ENCODE assay signal across 31 cellular contexts in the genomic region with DNA sequence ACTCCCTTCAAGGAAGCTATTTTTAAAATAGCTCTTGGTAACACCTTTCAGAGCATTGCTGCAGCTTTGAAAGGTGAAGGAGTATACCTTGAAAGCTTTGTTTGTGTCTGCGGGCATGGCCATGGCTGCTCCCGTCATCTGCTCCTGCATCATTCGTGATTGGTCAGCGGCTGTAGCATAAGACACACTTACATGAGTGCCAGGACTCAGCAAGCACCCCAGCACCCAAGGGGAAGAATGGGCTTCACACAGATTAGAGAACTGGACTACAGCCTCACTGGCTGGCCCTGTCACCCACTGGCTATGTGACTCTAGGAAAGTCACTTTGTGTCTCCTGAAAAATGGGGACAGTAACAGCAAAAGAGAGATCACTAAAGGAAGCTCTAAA. TPM values are rescaled to one million over a fixed set of nuclear protein-coding genes. Genes with fewer than 3 reads are reported as not detected.
A peak's percentile ranks its signal among the peaks of the same experiment; 100 is the strongest.
DNase-seq lines count a peak whose midpoint lies in the region; ATAC-seq and TF ChIP-seq lines count a peak whose summit lies in the region.
"Had no signal": no experiment of that assay in that cellular context is flagged by ENCODE, and none has a peak within 500 bp of the region (broad histone marks: within the 10 kb centered on the region; RNA-seq: fewer than 3 reads in every experiment).

No MANE protein-coding gene starts in this region.

- H2BK15ac ChIP-seq in mesenchymal stem cell (ENCODE audit: low read depth, poor library complexity, severe bottlenecking): no peak overlapping the region

- H3K4ac ChIP-seq in mesenchymal stem cell (ENCODE audit: low read depth in 1 of 2, low read length in 2 of 2): no peak overlapping the region

- DNase-seq in activated T-cell treated with anti-CD3 and anti-CD28 coated beads, Interleukin-2, amount 50 U/mL, for 24 hours: no peak
- no peak for DNase-seq in activated T-cell treated with anti-CD3 and anti-CD28 coated beads, Interleukin-2, amount 50 U/mL, for 72 hours
- no peak for DNase-seq in adipocyte (ENCODE audit: low read depth)
- DNase-seq in mesenchymal stem cell: no peak
- no peak for DNase-seq in natural killer cell treated with Interleukin-12 subunit alpha and Interleukin-12 subunit beta and Interleukin-15 and Interleukin-18, amount 100 ng/mL, for 72 hours (ENCODE audit: low spot score)
- DNase-seq in cerebellum (ENCODE audit: low spot score): no peak
- DNase-seq in left ventricle myocardium inferior: no peak
- no peak for DNase-seq in NOMO-1 treated with DMSO at 0.1 percent for 48 hours (lab: John Stamatoyannopoulos, UW; ENCODE audit: unreplicated experiment)
- DNase-seq: activated CD4-positive, alpha-beta T cell treated with anti-CD3 and anti-CD28 coated beads, Interleukin-2, amount 50 U/mL, for 4 hours; activated naive CD4-positive, alpha-beta T cell treated with anti-CD3 and anti-CD28 coated beads, Interleukin-2, amount 10 ng/mL, durations not matched to agents 7 days and 5 days; AML-193; CD4-positive, alpha-beta T cell; DND-41; dorsolateral prefrontal cortex; GF-D8; GOT3; immature natural killer cell; NCI-H1105; NCI-H187; NCI-H2171; NCI-H510A; sigmoid colon; SK-N-SH; stimulated activated CD4-positive, alpha-beta T cell treated with anti-CD3 and anti-CD28 coated beads, Interleukin-4, amount 100 ng/mL, for 1 hour; tibial artery had no signal

- no peak overlapping the region for H2BK120ac ChIP-seq in mesenchymal stem cell (ENCODE audit: low read depth, low read length)

- no peak for ATAC-seq in activated T-cell treated with anti-CD3 and anti-CD28 coated beads, Interleukin-2, amount 50 U/mL, for 72 hours (replicated peaks in 1 of 2)
- ATAC-seq in natural killer cell treated with Interleukin-12 subunit alpha and Interleukin-12 subunit beta and Interleukin-15 and Interleukin-18, amount 100 ng/mL, for 72 hours: no peak
- ATAC-seq: activated CD4-positive, CD25-positive, alpha-beta regulatory T cell treated with anti-CD3 and anti-CD28 coated beads, Interleukin-2, amount 50 U/mL, for 24 hours; K562 had no signal

- H3K9me3 ChIP-seq in adipocyte (ENCODE audit: control insufficient read depth, low read length) (no peaks in the 10 kb centered on the region), mesenchymal stem cell (ENCODE audit: control insufficient read depth, low read length) (no peaks in the 10 kb centered on the region), left ventricle myocardium inferior (replicated peaks) (no peaks in the 10 kb centered on the region)
- H3K9me3 ChIP-seq: sigmoid colon, SK-N-SH, tibial artery had no signal

- H3K9ac ChIP-seq in adipocyte (ENCODE audit: low read length): peak overlapping the region; percentile 50
- H3K9ac ChIP-seq in mesenchymal stem cell (ENCODE audit: low read length): peak overlapping the region; percentile 70
- H3K9ac ChIP-seq: SK-N-SH had no signal

- no peaks in the 10 kb centered on the region for H3K27me3 Mint-ChIP-seq in activated T-cell treated with anti-CD3 and anti-CD28 coated beads, Interleukin-2, amount 50 U/mL, for 24 hours
- H3K27me3 Mint-ChIP-seq in activated T-cell treated with anti-CD3 and anti-CD28 coated beads, Interleukin-2, amount 50 U/mL, for 72 hours (ENCODE audit: low read depth): no peaks in the 10 kb centered on the region
- no peaks in the 10 kb centered on the region for H3K27me3 Mint-ChIP-seq in natural killer cell treated with Interleukin-12 subunit alpha and Interleukin-12 subunit beta and Interleukin-15 and Interleukin-18, amount 100 ng/mL, for 72 hours
- H3K27me3 Mint-ChIP-seq: activated naive CD4-positive, alpha-beta T cell treated with anti-CD3 and anti-CD28 coated beads, Interleukin-2, amount 10 ng/mL, durations not matched to agents 7 days and 5 days; brain; CD4-positive, alpha-beta T cell; progenitor cell of endocrine pancreas had no signal

- no peak overlapping the region for H2AFZ ChIP-seq in mesenchymal stem cell (ENCODE audit: low read depth, low read length)

- no peak overlapping the region for H2BK5ac ChIP-seq in mesenchymal stem cell (ENCODE audit: low read depth, low read length, poor library complexity, severe bottlenecking)

- no peak overlapping the region for H3K4me2 ChIP-seq in mesenchymal stem cell (ENCODE audit: low read length, poor library complexity, severe bottlenecking)
- H3K4me2 ChIP-seq: SK-N-SH had no signal

- H3K9me3 Mint-ChIP-seq in activated T-cell treated with anti-CD3 and anti-CD28 coated beads, Interleukin-2, amount 50 U/mL, for 24 hours: no peaks in the 10 kb centered on the region
- H3K9me3 Mint-ChIP-seq in activated T-cell treated with anti-CD3 and anti-CD28 coated beads, Interleukin-2, amount 50 U/mL, for 72 hours: no peaks in the 10 kb centered on the region
- H3K9me3 Mint-ChIP-seq in natural killer cell treated with Interleukin-12 subunit alpha and Interleukin-12 subunit beta and Interleukin-15 and Interleukin-18, amount 100 ng/mL, for 72 hours: no peaks in the 10 kb centered on the region
- H3K9me3 Mint-ChIP-seq: activated naive CD4-positive, alpha-beta T cell treated with anti-CD3 and anti-CD28 coated beads, Interleukin-2, amount 10 ng/mL, durations not matched to agents 7 days and 5 days; activated T-helper 1 cell treated with anti-CD3 and anti-CD28 coated beads, Interleukin-12 subunit alpha, Interleukin-12 subunit beta, Interleukin-2, Interleukin-4 antibody, amounts not matched to agents 30 ng/mL and 10 ng/mL and 1 ng/mL, durations not matched to agents 14 hours and 24 hours and 36 hours; brain; CD4-positive, alpha-beta T cell; immature natural killer cell; T-helper 1 cell treated with Interleukin-12 subunit alpha and Interleukin-12 subunit beta and Interleukin-4 antibody, amounts not matched to agents 30 μg/mL and 1 μg/mL, for 36 hours had no signal

- H3K4me3 Mint-ChIP-seq in activated T-cell treated with anti-CD3 and anti-CD28 coated beads, Interleukin-2, amount 50 U/mL, for 24 hours: no peak overlapping the region
- no peak overlapping the region for H3K4me3 Mint-ChIP-seq in activated T-cell treated with anti-CD3 and anti-CD28 coated beads, Interleukin-2, amount 50 U/mL, for 72 hours
- no peak overlapping the region for H3K4me3 Mint-ChIP-seq in natural killer cell treated with Interleukin-12 subunit alpha and Interleukin-12 subunit beta and Interleukin-15 and Interleukin-18, amount 100 ng/mL, for 72 hours
- H3K4me3 Mint-ChIP-seq: activated naive CD4-positive, alpha-beta T cell treated with anti-CD3 and anti-CD28 coated beads, Interleukin-2, amount 10 ng/mL, durations not matched to agents 7 days and 5 days; activated T-helper 1 cell treated with anti-CD3 and anti-CD28 coated beads, Interleukin-12 subunit alpha, Interleukin-12 subunit beta, Interleukin-2, Interleukin-4 antibody, amounts not matched to agents 30 ng/mL and 10 ng/mL and 1 ng/mL, durations not matched to agents 14 hours and 24 hours and 36 hours; brain; CD4-positive, alpha-beta T cell; immature natural killer cell; T-helper 1 cell treated with Interleukin-12 subunit alpha and Interleukin-12 subunit beta and Interleukin-4 antibody, amounts not matched to agents 30 μg/mL and 1 μg/mL, for 36 hours had no signal

- H3K4me1 ChIP-seq in adipocyte (ENCODE audit: control insufficient read depth, insufficient read depth, low read length) (peaks cover 24% of the 10 kb centered on the region), mesenchymal stem cell (ENCODE audit: control insufficient read depth, insufficient read depth, low read depth, low read length) (no peaks in the 10 kb centered on the region), left ventricle myocardium inferior (peaks cover 7% of the 10 kb centered on the region)
- H3K4me1 ChIP-seq: tibial artery had no signal

- peaks cover 82% of the 10 kb centered on the region for H3K36me3 Mint-ChIP-seq in activated T-cell treated with anti-CD3 and anti-CD28 coated beads, Interleukin-2, amount 50 U/mL, for 24 hours (ENCODE audit: low read depth)
- H3K36me3 Mint-ChIP-seq in activated T-cell treated with anti-CD3 and anti-CD28 coated beads, Interleukin-2, amount 50 U/mL, for 72 hours (ENCODE audit: insufficient read depth in 2 of 2): peaks cover 9 to 30% of the 10 kb centered on the region in 2 donors
- H3K36me3 Mint-ChIP-seq in natural killer cell treated with Interleukin-12 subunit alpha and Interleukin-12 subunit beta and Interleukin-15 and Interleukin-18, amount 100 ng/mL, for 72 hours: peaks cover 35% of the 10 kb centered on the region

- TF ChIP-seq CTCF in left ventricle myocardium inferior (IDR thresholded peaks at IDR 0.05; ENCODE audit: borderline replicate concordance): no peak

- H2BK12ac ChIP-seq in mesenchymal stem cell (ENCODE audit: low read length in 2 of 2): no peak overlapping the region

- H3K4me3 ChIP-seq in adipocyte (ENCODE audit: low read length) (no peak overlapping the region), mesenchymal stem cell (ENCODE audit: insufficient read depth in 1 of 2, low read depth in 1 of 2, low read length in 2 of 2) (peak overlapping the region in 1 of 2 experiments; percentile 18), left ventricle myocardium inferior (no peak overlapping the region)
- H3K4me3 ChIP-seq: dorsolateral prefrontal cortex, K562, sigmoid colon, tibial artery had no signal

- no peak overlapping the region for H3K14ac ChIP-seq in mesenchymal stem cell (ENCODE audit: low read length in 2 of 2)

- H3K27ac Mint-ChIP-seq in activated T-cell treated with anti-CD3 and anti-CD28 coated beads, Interleukin-2, amount 50 U/mL, for 24 hours: peak overlapping the region; percentile 22
- H3K27ac Mint-ChIP-seq in activated T-cell treated with anti-CD3 and anti-CD28 coated beads, Interleukin-2, amount 50 U/mL, for 72 hours: no peak overlapping the region
- no peak overlapping the region for H3K27ac Mint-ChIP-seq in natural killer cell treated with Interleukin-12 subunit alpha and Interleukin-12 subunit beta and Interleukin-15 and Interleukin-18, amount 100 ng/mL, for 72 hours
- H3K27ac Mint-ChIP-seq: activated naive CD4-positive, alpha-beta T cell treated with anti-CD3 and anti-CD28 coated beads, Interleukin-2, amount 10 ng/mL, durations not matched to agents 7 days and 5 days; activated T-helper 1 cell treated with anti-CD3 and anti-CD28 coated beads, Interleukin-12 subunit alpha, Interleukin-12 subunit beta, Interleukin-2, Interleukin-4 antibody, amounts not matched to agents 30 ng/mL and 10 ng/mL and 1 ng/mL, durations not matched to agents 14 hours and 24 hours and 36 hours; brain; CD4-positive, alpha-beta T cell; progenitor cell of endocrine pancreas; T-helper 1 cell treated with Interleukin-12 subunit alpha and Interleukin-12 subunit beta and Interleukin-4 antibody, amounts not matched to agents 30 μg/mL and 1 μg/mL, for 36 hours had no signal

- H4K91ac ChIP-seq in mesenchymal stem cell (ENCODE audit: low read length): no peak overlapping the region

- H3K23ac ChIP-seq in mesenchymal stem cell (ENCODE audit: low read length in 2 of 2): no peak overlapping the region

- H3K27ac ChIP-seq in mesenchymal stem cell (ENCODE audit: low read length, poor library complexity, severe bottlenecking) (no peak overlapping the region), left ventricle myocardium inferior (replicated peaks) (no peak overlapping the region)
- H3K27ac ChIP-seq: dorsolateral prefrontal cortex, tibial artery had no signal

- H3K27me3 ChIP-seq in adipocyte (replicated peaks; ENCODE audit: control insufficient read depth, insufficient read depth, low read length): no peaks in the 10 kb centered on the region
- no peaks in the 10 kb centered on the region for H3K27me3 ChIP-seq in mesenchymal stem cell (ENCODE audit: control insufficient read depth in 1 of 2, insufficient read depth in 1 of 2, low read length in 2 of 2)
- H3K27me3 ChIP-seq in left ventricle myocardium inferior (ENCODE audit: low read depth): no peaks in the 10 kb centered on the region
- H3K27me3 ChIP-seq: dorsolateral prefrontal cortex, sigmoid colon, tibial artery had no signal

- peaks cover 11% of the 10 kb centered on the region for H3K79me1 ChIP-seq in mesenchymal stem cell (replicated peaks; ENCODE audit: low read length, poor library complexity, severe bottlenecking)

- no peaks in the 10 kb centered on the region for H3K4me1 Mint-ChIP-seq in activated T-cell treated with anti-CD3 and anti-CD28 coated beads, Interleukin-2, amount 50 U/mL, for 24 hours (ENCODE audit: low read depth)
- no peaks in the 10 kb centered on the region for H3K4me1 Mint-ChIP-seq in activated T-cell treated with anti-CD3 and anti-CD28 coated beads, Interleukin-2, amount 50 U/mL, for 72 hours (ENCODE audit: low read depth)
- H3K4me1 Mint-ChIP-seq in natural killer cell treated with Interleukin-12 subunit alpha and Interleukin-12 subunit beta and Interleukin-15 and Interleukin-18, amount 100 ng/mL, for 72 hours (ENCODE audit: low read depth in 2 of 2): no peaks in the 10 kb centered on the region
- H3K4me1 Mint-ChIP-seq: activated naive CD4-positive, alpha-beta T cell treated with anti-CD3 and anti-CD28 coated beads, Interleukin-2, amount 10 ng/mL, durations not matched to agents 7 days and 5 days; brain; immature natural killer cell had no signal

- WGBS in mesenchymal stem cell: 94% methylated on average over 4 of the region's 4 CpGs

- no peak overlapping the region for H2AK5ac ChIP-seq in mesenchymal stem cell (ENCODE audit: low read length, severe bottlenecking)

- H3K36me3 ChIP-seq in adipocyte (ENCODE audit: control insufficient read depth, insufficient read depth, low read length, severe bottlenecking) (peaks cover 83% of the 10 kb centered on the region), mesenchymal stem cell (ENCODE audit: control insufficient read depth in 1 of 2, insufficient read depth in 2 of 2, low read depth in 1 of 2, low read length in 2 of 2) (peaks cover 26 to 81% of the 10 kb centered on the region in 2 experiments), left ventricle myocardium inferior (peaks cover 99% of the 10 kb centered on the region)

- no peak overlapping the region for H4K8ac ChIP-seq in mesenchymal stem cell (ENCODE audit: low read length)

- H3K18ac ChIP-seq in mesenchymal stem cell (ENCODE audit: low read depth in 1 of 2, low read length in 2 of 2): no peak overlapping the region

- intact Hi-C loops in left ventricle myocardium inferior (cut with micrococcal nuclease): no loop called here

RNA-seq across cellular contexts. Expression of a gene that starts 17.0 kb away (rescaled TPM):
- total RNA-seq in activated T-cell treated with anti-CD3 and anti-CD28 coated beads, Interleukin-2, amount 50 U/mL, for 72 hours: 10 to 100 TPM; 45.3 to 48.7 TPM
- 66.0 TPM for polyA plus RNA-seq in mesenchymal stem cell (2013, experiment 1 of 2)
- polyA plus RNA-seq in mesenchymal stem cell (2013, experiment 2 of 2): 68.3 TPM
- total RNA-seq in natural killer cell treated with Interleukin-12 subunit alpha and Interleukin-12 subunit beta and Interleukin-15 and Interleukin-18, amount 100 ng/mL, for 72 hours: 10 to 100 TPM; 62.5 to 65.8 TPM
- 22.9 TPM for total RNA-seq in cerebellum
- 84.7 TPM for total RNA-seq in left ventricle myocardium inferior

RNA-seq across cellular contexts. Expression of a gene that starts 17.4 kb away (rescaled TPM):
- 10 to 100 TPM in 1 of 2 donors, 1 to 10 TPM in 1; 7.9 to 14.5 TPM for total RNA-seq in activated T-cell treated with anti-CD3 and anti-CD28 coated beads, Interleukin-2, amount 50 U/mL, for 72 hours
- polyA plus RNA-seq in mesenchymal stem cell (2013, experiment 1 of 2): 2.9 TPM
- polyA plus RNA-seq in mesenchymal stem cell (2013, experiment 2 of 2): 2.9 TPM
- 10 to 100 TPM; 13.4 to 13.7 TPM for total RNA-seq in natural killer cell treated with Interleukin-12 subunit alpha and Interleukin-12 subunit beta and Interleukin-15 and Interleukin-18, amount 100 ng/mL, for 72 hours
- 5.5 TPM for total RNA-seq in cerebellum
- total RNA-seq in left ventricle myocardium inferior: 0.47 TPM

RNA-seq across cellular contexts. Expression of a gene that starts 36.0 kb away (rescaled TPM):
- 10 to 100 TPM; 18.8 to 25.3 TPM for total RNA-seq in activated T-cell treated with anti-CD3 and anti-CD28 coated beads, Interleukin-2, amount 50 U/mL, for 72 hours
- polyA plus RNA-seq in mesenchymal stem cell (2013, experiment 1 of 2): 13.7 TPM
- polyA plus RNA-seq in mesenchymal stem cell (2013, experiment 2 of 2): 14.3 TPM
- total RNA-seq in natural killer cell treated with Interleukin-12 subunit alpha and Interleukin-12 subunit beta and Interleukin-15 and Interleukin-18, amount 100 ng/mL, for 72 hours: 10 to 100 TPM; 22.8 to 29.7 TPM
- total RNA-seq in cerebellum (23.4 TPM), left ventricle myocardium inferior (72.3 TPM)

RNA-seq across cellular contexts. Expression of a gene that starts 52.7 kb away (rescaled TPM):
- under 1 TPM; 0.41 to 0.93 TPM for total RNA-seq in activated T-cell treated with anti-CD3 and anti-CD28 coated beads, Interleukin-2, amount 50 U/mL, for 72 hours
- polyA plus RNA-seq in mesenchymal stem cell (2013, experiment 1 of 2): 31.0 TPM
- 31.2 TPM for polyA plus RNA-seq in mesenchymal stem cell (2013, experiment 2 of 2)
- under 1 TPM; 0.57 to 0.92 TPM for total RNA-seq in natural killer cell treated with Interleukin-12 subunit alpha and Interleukin-12 subunit beta and Interleukin-15 and Interleukin-18, amount 100 ng/mL, for 72 hours
- total RNA-seq in cerebellum (12.8 TPM), left ventricle myocardium inferior (35.0 TPM)

RNA-seq across cellular contexts. Expression of a gene that starts 56.6 kb away (rescaled TPM):
- total RNA-seq in activated T-cell treated with anti-CD3 and anti-CD28 coated beads, Interleukin-2, amount 50 U/mL, for 72 hours: 10 to 100 TPM; 77.2 to 81.2 TPM
- 2.6 TPM for polyA plus RNA-seq in mesenchymal stem cell (2013, experiment 1 of 2)
- 2.8 TPM for polyA plus RNA-seq in mesenchymal stem cell (2013, experiment 2 of 2)
- total RNA-seq in natural killer cell treated with Interleukin-12 subunit alpha and Interleukin-12 subunit beta and Interleukin-15 and Interleukin-18, amount 100 ng/mL, for 72 hours: 100 to 1,000 TPM in 1 of 2 donors, 10 to 100 TPM in 1; 35.0 to 110 TPM
- total RNA-seq in cerebellum: 12.1 TPM
- total RNA-seq in left ventricle myocardium inferior: 0.77 TPM
